8 cellular contexts compared by ENCODE assay signal in genomic region chr6:53544500-53545308, GRCh38. TPM values are rescaled to one million over a fixed set of nuclear protein-coding genes. Genes with fewer than 3 reads are reported as not detected.
DNase-seq lines count a peak whose midpoint lies in the region; ATAC-seq and TF ChIP-seq lines count a peak whose summit lies in the region.

GCLC (minus strand) TSS chr6:53545101; CDS start chr6:53544645, 456 bp downstream.

- H3K9me3 ChIP-seq in SK-N-SH (no peaks in the 10 kb centered on the region), osteoblast (ENCODE audit: low read depth, low read length) (no peaks in the 10 kb centered on the region), thoracic aorta (no peaks in the 10 kb centered on the region)

- TF ChIP-seq RAD21 in SK-N-SH (IDR thresholded peaks at IDR 0.05; ENCODE audit: low read length), result peak; percentile 52

- H3K79me2 ChIP-seq in SK-N-SH (ENCODE audit: insufficient read depth) (peaks cover 7% of the 10 kb centered on the region), osteoblast (ENCODE audit: insufficient read depth, low read length) (peaks cover 30% of the 10 kb centered on the region)

- TF ChIP-seq CTCF in HFF-Myc (IDR thresholded peaks at IDR 0.05; ENCODE audit: low read depth, low read length, missing control alignments) (peak; percentile 23), SK-N-SH (IDR thresholded peaks at IDR 0.05) (peak; percentile 56), osteoblast (IDR thresholded peaks at IDR 0.05; ENCODE audit: extremely low read depth, low read depth, low read length) (peak; percentile 39), thoracic aorta (IDR thresholded peaks at IDR 0.05) (peak; percentile 53)

- H3K27ac Mint-ChIP-seq in activated naive CD4-positive, alpha-beta T cell treated with anti-CD3 and anti-CD28 coated beads, Interleukin-2, amount 50 U/mL, for 24 hours, result peak within 1 kb of the TSS; percentile 94

- H4K20me1 ChIP-seq in SK-N-SH (ENCODE audit: insufficient read depth) (no peaks in the 10 kb centered on the region), osteoblast (ENCODE audit: insufficient read depth, low read length) (peaks cover 12% of the 10 kb centered on the region)

- H3K4me1 ChIP-seq in SK-N-SH (ENCODE audit: control insufficient read depth in 1 of 2, insufficient read depth in 2 of 2, low read depth in 1 of 2, low read length in 1 of 2) (peaks cover 7 to 14% of the 10 kb centered on the region in 2 experiments; a peak in 3 of 4 replicates), osteoblast (ENCODE audit: insufficient read depth, low read length) (peaks cover 35% of the 10 kb centered on the region), thoracic aorta (ENCODE audit: control insufficient read depth in 1 of 2, low read depth in 2 of 2) (peaks cover 15 to 36% of the 10 kb centered on the region in 2 donors)

- ATAC-seq in thoracic aorta (ENCODE audit: insufficient number of reproducible peaks, low FRiP score, low read depth), result peak; percentile 66

- H3K36me3 Mint-ChIP-seq in activated naive CD4-positive, alpha-beta T cell treated with anti-CD3 and anti-CD28 coated beads, Interleukin-2, amount 50 U/mL, for 24 hours, result peaks cover 6% of the 10 kb centered on the region

- POLR2A ChIA-PET in SK-N-SH (lab: Yijun Ruan, JAX), result interaction anchor here (0.6 to 1.0 kb wide), 3 partner anchors 52 to 174 kb away, joined by 3 to 4 read pairs (median 3); no protein-coding TSS in a partner anchor

- H3K27me3 ChIP-seq in SK-N-SH (ENCODE audit: insufficient read depth) (no peaks in the 10 kb centered on the region), osteoblast (ENCODE audit: insufficient read depth, low read length) (no peaks in the 10 kb centered on the region), thoracic aorta (replicated peaks; ENCODE audit: insufficient read depth) (no peaks in the 10 kb centered on the region)

- TF ChIP-seq EP300 in SK-N-SH (IDR thresholded peaks at IDR 0.05; ENCODE audit: borderline replicate concordance in 1 of 2, low read depth in 1 of 2, low read length in 1 of 2), result peak in 1 of 2 experiments; percentile 19; a peak in 1 of 4 replicates

- CTCF ChIA-PET in SK-N-SH (lab: Yijun Ruan, JAX), result interaction anchor here (0.6 to 2.7 kb wide), 23 partner anchors 10 to 477 kb away, joined by 3 to 20 read pairs (median 4); no protein-coding TSS in a partner anchor

- H3K9me3 Mint-ChIP-seq in activated naive CD4-positive, alpha-beta T cell treated with anti-CD3 and anti-CD28 coated beads, Interleukin-2, amount 50 U/mL, for 24 hours, result no peaks in the 10 kb centered on the region

- peak within 1 kb of the TSS; percentile 97 for H3K4me3 Mint-ChIP-seq in activated naive CD4-positive, alpha-beta T cell treated with anti-CD3 and anti-CD28 coated beads, Interleukin-2, amount 50 U/mL, for 24 hours

- H3K36me3 ChIP-seq in SK-N-SH (replicated peaks in 1 of 2; ENCODE audit: control insufficient read depth in 1 of 2, insufficient read depth in 2 of 2, low read length in 1 of 2), result no peaks in the 10 kb centered on the region
- H3K36me3 ChIP-seq in osteoblast (ENCODE audit: insufficient read depth, low read length), result no peaks in the 10 kb centered on the region
- H3K36me3 ChIP-seq in thoracic aorta, result no peaks in the 10 kb centered on the region

- peak within 1 kb of the TSS; percentile 78 for H3K9ac ChIP-seq in SK-N-SH

- DNase-seq in HFF-Myc (ENCODE audit: extremely low read depth, low read depth) (peak; percentile 75), NAMALWA (ENCODE audit: low spot score) (peak; percentile 97), SK-N-SH (peak; percentile 94), glomerular visceral epithelial cell (ENCODE audit: extremely low spot score) (peak; percentile 96), osteoblast (ENCODE audit: insufficient read length, low spot score, missing footprints) (peak; percentile 97), thoracic aorta (ENCODE audit: low spot score) (peak; percentile 78)

- peak within 1 kb of the TSS; percentile 72 to 88; a peak in 3 of 4 replicates for H3K27ac ChIP-seq in SK-N-SH (ENCODE audit: low read depth in 2 of 2, low read length in 1 of 2)
- H3K27ac ChIP-seq in osteoblast (ENCODE audit: low read depth, low read length), result peak within 1 kb of the TSS; percentile 60
- H3K27ac ChIP-seq in thoracic aorta, result peak within 1 kb of the TSS; percentile 86 to 91

- H2AFZ ChIP-seq in SK-N-SH (ENCODE audit: low read depth) (peak within 1 kb of the TSS; percentile 94), osteoblast (ENCODE audit: low read length) (peak within 1 kb of the TSS; percentile 79)

- H3F3A ChIP-seq in SK-N-SH (replicated peaks; ENCODE audit: insufficient read depth), result no peaks in the 10 kb centered on the region

- 2% methylated on average over 53 of the region's 100 CpGs for WGBS in SK-N-SH (ENCODE audit: low lambda C conversion rate)

- peak within 1 kb of the TSS; percentile 98 for H3K4me3 ChIP-seq in GM08714 (ENCODE audit: low read length)
- peak within 1 kb of the TSS; percentile 93 for H3K4me3 ChIP-seq in HFF-Myc (replicated peaks; ENCODE audit: low read depth, low read length)
- peak within 1 kb of the TSS; percentile 90 to 94 for H3K4me3 ChIP-seq in SK-N-SH (ENCODE audit: low read depth in 2 of 2, low read length in 1 of 2)
- peak within 1 kb of the TSS; percentile 86 for H3K4me3 ChIP-seq in osteoblast (ENCODE audit: insufficient read depth, low read length)
- peak within 1 kb of the TSS; percentile 79 for H3K4me3 ChIP-seq in thoracic aorta

- H3K27me3 Mint-ChIP-seq in activated naive CD4-positive, alpha-beta T cell treated with anti-CD3 and anti-CD28 coated beads, Interleukin-2, amount 50 U/mL, for 24 hours, result no peaks in the 10 kb centered on the region

- no peaks in the 10 kb centered on the region for H3K9me2 ChIP-seq in SK-N-SH

- H3K4me2 ChIP-seq in SK-N-SH, result peak within 1 kb of the TSS; percentile 96
- peak within 1 kb of the TSS; percentile 94 for H3K4me2 ChIP-seq in osteoblast (ENCODE audit: insufficient read depth, low read length)

- H3K4me1 Mint-ChIP-seq in activated naive CD4-positive, alpha-beta T cell treated with anti-CD3 and anti-CD28 coated beads, Interleukin-2, amount 50 U/mL, for 24 hours, result peaks cover 71% of the 10 kb centered on the region

TF ChIP-seq in SK-N-SH, 30 proteins besides CTCF, POLR2A, EP300 and RAD21 (continues in another document):
- peak; percentile 42; the same call in 1 of the 2 replicates for TF ChIP-seq REST (IDR thresholded peaks at IDR 0.05; ENCODE audit: low read depth, low read length)
- no peak for TF ChIP-seq USF2 (IDR thresholded peaks at IDR 0.05; ENCODE audit: borderline replicate concordance, low read depth, low read length)
- no peak for TF ChIP-seq NFIC (IDR thresholded peaks at IDR 0.05; ENCODE audit: borderline replicate concordance)
- TF ChIP-seq CHD2 (IDR thresholded peaks at IDR 0.05; ENCODE audit: low read length, partially characterized antibody), result peak; percentile 96
- no peak for TF ChIP-seq IRF3 (IDR thresholded peaks at IDR 0.05; ENCODE audit: low read depth, low read length)
- TF ChIP-seq TCF12 (IDR thresholded peaks at IDR 0.05), result 0 out of 2 replicates have a peak, but pooled peaks have one; percentile 26
- peak; percentile 52; the same call in 1 of the 2 replicates for TF ChIP-seq YY1 (IDR thresholded peaks at IDR 0.05; ENCODE audit: low read depth)
- TF ChIP-seq TAF1 (IDR thresholded peaks at IDR 0.05; ENCODE audit: borderline replicate concordance, low read depth, low read length), result peak; percentile 84
- TF ChIP-seq RXRA (IDR thresholded peaks at IDR 0.05; ENCODE audit: borderline replicate concordance, low read depth), result no peak

RNA-seq across cellular contexts. Expression of gene GCLC, which starts in this region (rescaled TPM):
- polyA plus RNA-seq in SK-N-SH (2012; rRNA removed), result 7.5 and 11.2 TPM in 2 replicates
- 10.5 and 12.7 TPM in 2 replicates for polyA plus RNA-seq in SK-N-SH (2012; cell fraction: cytosol; rRNA removed)
- 7.5 and 11.4 TPM in 2 replicates for polyA plus RNA-seq in SK-N-SH (2012; cell fraction: nucleus; rRNA removed)
- 26.8 and 38.6 TPM in 2 replicates for total RNA-seq in osteoblast
- 10 to 100 TPM; 26.5 to 29.6 TPM for total RNA-seq in thoracic aorta

Comparison
In these comparisons a context has a peak if more than half of its experiments do, and no peak if none do; other contexts are left out.
1. Peak in every context shown above with its lines: DNase-seq, ATAC-seq, H3K4me3 ChIP-seq and H3K27ac ChIP-seq.